Comparison of ENCODE assay signal across 8 cellular contexts in genomic region chr3:179446501-179446900, GRCh38. TPM values are rescaled to one million over a fixed set of nuclear protein-coding genes. Genes with fewer than 3 reads are reported as not detected.
DNase-seq lines count a peak whose midpoint lies in the region; ATAC-seq, FAIRE-seq and TF ChIP-seq lines count a peak whose summit lies in the region.

No MANE protein-coding gene starts in this region.

- H3K27ac Mint-ChIP-seq in immature natural killer cell = no peak overlapping the region

- peaks cover 15 to 18% of the 10 kb centered on the region in 2 donors for H3K4me1 Mint-ChIP-seq in immature natural killer cell

- CTCF ChIA-PET in RWPE1 (lab: Yijun Ruan, JAX) = interaction anchor here (0.6 to 1.4 kb wide), 2 partner anchors 107 to 381 kb away, joined by 3 to 4 read pairs; no protein-coding TSS in a partner anchor

- POLR2A ChIA-PET in RWPE1 (lab: Yijun Ruan, JAX; ENCODE audit: low non-redundant PET) = no interaction called here

- H3K9me3 ChIP-seq in small intestine (ENCODE audit: control insufficient read depth, low read depth) = no peaks in the 10 kb centered on the region

- FAIRE-seq in small intestine (lab: Jason Lieb, UNC) = no peak

- no peak for ATAC-seq in HG03354 (IDR thresholded peaks at IDR 0.05; ENCODE audit: poor library complexity, severe bottlenecking, unreplicated experiment)
- ATAC-seq in GM19463 (IDR thresholded peaks at IDR 0.05; ENCODE audit: unreplicated experiment) = no peak

- peak; percentile 59 for TF ChIP-seq CTCF in AG10803 (conservative IDR thresholded peaks at IDR 0.05; ENCODE audit: low read length)
- TF ChIP-seq CTCF in GM12875 (IDR thresholded peaks at IDR 0.05; ENCODE audit: borderline replicate concordance, insufficient read depth, low read depth, low read length) = peak; percentile 14; the same call in 1 of the 2 replicates
- TF ChIP-seq CTCF in RWPE1 (conservative IDR thresholded peaks at IDR 0.05; ENCODE audit: low read depth) = peak; percentile 28; the same call in 1 of the 2 replicates

- no peak overlapping the region for H3K4me3 Mint-ChIP-seq in immature natural killer cell

- peaks cover 0 to 3% of the 10 kb centered on the region in 2 donors for H3K4me1 ChIP-seq in small intestine (ENCODE audit: control insufficient read depth in 2 of 2, insufficient read depth in 1 of 2, low read depth in 1 of 2, low read length in 1 of 2)

- no peaks in the 10 kb centered on the region for H3K36me3 ChIP-seq in small intestine (ENCODE audit: control insufficient read depth in 2 of 2, insufficient read depth in 2 of 2, low read length in 2 of 2)

- H3K36me3 Mint-ChIP-seq in immature natural killer cell = no peaks in the 10 kb centered on the region

- peaks cover 8 to 19% (median 16%) of the 10 kb centered on the region in 3 donors for H3K27me3 Mint-ChIP-seq in immature natural killer cell (ENCODE audit: low read depth in 3 of 3)

- DNase-seq in AG10803 (ENCODE audit: low read depth) (peak; percentile 41), RWPE1 (ENCODE audit: low spot score) (no peak), glomerular visceral epithelial cell (ENCODE audit: extremely low spot score) (peak; percentile 20), immature natural killer cell (no peak), small intestine (no peak)

- H3K27ac ChIP-seq in RWPE1 (no peak overlapping the region), small intestine (ENCODE audit: low read depth in 1 of 2, low read length in 1 of 2) (no peak overlapping the region)

- 48 to 57% (median 51%) methylated on average over 7 of the region's 7 CpGs for WGBS in small intestine, 3 donors

- no peaks in the 10 kb centered on the region for H3K9me3 Mint-ChIP-seq in immature natural killer cell

- no peaks in the 10 kb centered on the region for H3K27me3 ChIP-seq in small intestine (ENCODE audit: control insufficient read depth in 2 of 2, insufficient read depth in 2 of 2, low read length in 2 of 2)

- H3K4me3 ChIP-seq in AG10803 (ENCODE audit: low read length) = no peak overlapping the region
- no peak overlapping the region for H3K4me3 ChIP-seq in GM12875 (ENCODE audit: low read depth, low read length)
- H3K4me3 ChIP-seq in small intestine (ENCODE audit: low read depth in 1 of 2, low read length in 2 of 2) = no peak overlapping the region

RNA-seq across cellular contexts. Expression of gene GNB4, which starts 4.8 kb away (rescaled TPM):
- 10 to 100 TPM in 1 of 3 donors, 1 to 10 TPM in 2; 2.2 to 12.3 (median 3.0) TPM for polyA plus RNA-seq in immature natural killer cell
- polyA plus RNA-seq in small intestine = 1 to 10 TPM in 2 of 3 donors, under 1 TPM in 1; 0.67 to 6.8 (median 2.2) TPM

Comparison
In these comparisons a context has a peak if more than half of its experiments do, and no peak if none do; other contexts are left out.
1. DNase-seq: peak in AG10803 (single experiment) and glomerular visceral epithelial cell (single experiment); none in RWPE1 (single experiment), immature natural killer cell (0 of 3) and small intestine (single experiment).
2. Peak in every context shown above with its lines, with median percentiles within 50 percentile points of each other: CTCF ChIP-seq.